31 cellular contexts compared by ENCODE assay signal in the genomic region with DNA sequence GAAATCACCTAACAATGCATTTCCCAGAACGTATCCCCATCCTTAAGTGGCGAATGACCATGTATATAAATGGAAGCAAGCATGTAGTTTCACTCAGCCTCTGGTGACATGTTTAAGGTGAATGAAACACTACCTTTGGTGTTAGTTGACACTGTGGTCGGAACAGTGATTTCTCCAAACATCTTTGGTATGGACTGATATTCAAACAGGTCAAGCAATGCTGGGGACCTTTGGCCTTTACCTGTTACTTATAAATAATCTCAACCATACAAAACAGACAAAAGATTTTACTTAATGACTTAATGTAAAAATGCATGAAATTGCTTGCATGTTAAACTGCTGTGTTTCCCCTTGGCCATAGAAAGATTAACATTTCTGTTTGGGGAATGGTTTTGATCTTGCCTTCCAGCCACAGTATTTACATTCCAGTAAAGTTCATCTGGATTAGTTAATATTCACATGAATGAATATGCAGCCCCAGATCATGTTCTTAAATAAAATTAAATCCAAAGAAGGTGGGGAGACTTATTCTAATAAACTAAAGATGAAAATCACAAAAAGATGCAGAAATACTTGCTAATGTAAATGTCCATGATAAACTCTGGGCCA.
"Had no signal": no experiment of that assay in that cellular context is flagged by ENCODE, and none has a peak within 500 bp of the region (broad histone marks: within the 10 kb centered on the region; RNA-seq: fewer than 3 reads in every experiment).

No MANE protein-coding gene starts in this region.

- FAIRE-seq: bronchial epithelial cell, colon, endometrium had no signal

- DNase-seq: activated CD4-positive, alpha-beta memory T cell treated with anti-CD3 and anti-CD28 coated beads, Interleukin-2, amount 10 ng/mL, durations not matched to agents 7 days and 5 days; activated CD4-positive, alpha-beta T cell treated with anti-CD3 and anti-CD28 coated beads, Interleukin-2, amount 10 ng/mL, durations not matched to agents 24 days and 14 days; activated CD8-positive, alpha-beta memory T cell treated with anti-CD3 and anti-CD28 coated beads, Interleukin-2, amount 50 U/mL, for 48 hours; activated gamma-delta T cell; activated naive CD4-positive, alpha-beta T cell treated with anti-CD3 and anti-CD28 coated beads, Interleukin-2, amount 10 ng/mL, durations not matched to agents 7 days and 5 days; activated naive CD8-positive, alpha-beta T cell treated with anti-CD3 and anti-CD28 coated beads, Interleukin-2, amount 10 ng/mL, durations not matched to agents 7 days and 5 days; activated T-cell treated with anti-CD3 and anti-CD28 coated beads, Interleukin-2, amount 50 U/mL, for 24 hours; amniotic stem cell; dermis blood vessel endothelial cell; effector CD8-positive, alpha-beta T cell; esophagus squamous epithelium; gastrocnemius medialis; glutamatergic neuron; islet precursor cell; left ventricle myocardium inferior; nephron progenitor cell; ovary; retina; spleen; stimulated activated naive CD4-positive, alpha-beta T cell treated with Interleukin-2 at 50 U/mL for 16 hours; SW 1271; T-helper 9 cell; WERI-Rb-1 had no signal

- ATAC-seq: activated CD4-positive, CD25-positive, alpha-beta regulatory T cell treated with anti-CD3 and anti-CD28 coated beads, Interleukin-2, amount 50 U/mL, for 24 hours; gastrocnemius medialis had no signal

- H3K27me3 ChIP-seq: esophagus squamous epithelium, gastrocnemius medialis, ovary, tibial nerve had no signal

- H3K9me3 ChIP-seq: esophagus squamous epithelium, gastrocnemius medialis, neutrophil, ovary, spleen, tibial nerve had no signal

- H3K36me3 ChIP-seq: esophagus squamous epithelium, gastrocnemius medialis, left ventricle myocardium inferior, neutrophil, ovary, spleen, tibial nerve, WERI-Rb-1 had no signal

- H3K27ac ChIP-seq: epithelial cell of prostate, esophagus squamous epithelium, left ventricle myocardium inferior, neutrophil, ovary, spleen, tibial nerve, WERI-Rb-1 had no signal

- H3K4me3 ChIP-seq: esophagus squamous epithelium, gastrocnemius medialis, left ventricle myocardium inferior, lung, ovary, spleen, tibial nerve had no signal
